ENCODE assay signal across 8 cellular contexts in genomic region chr12:6492838-6493579, GRCh38. TPM values are rescaled to one million over a fixed set of nuclear protein-coding genes. Genes with fewer than 3 reads are reported as not detected.
DNase-seq lines count a peak whose midpoint lies in the region; ATAC-seq and TF ChIP-seq lines count a peak whose summit lies in the region.

Gene MRPL51, minus strand, starts transcription at chr12:6493262. Its CDS starts 126 bp downstream, at chr12:6493136.

- TF ChIP-seq POLR2A in ovary (IDR thresholded peaks at IDR 0.05), result peak; percentile 72

- WGBS in ovary, 3 donors, result 0 to 1% (median 1%) methylated on average over 41 of the region's 41 CpGs
- WGBS in thymus, result 1% methylated on average over 41 of the region's 41 CpGs

- intact Hi-C loops in Right ventricle myocardium inferior (cut with DNase I), result loop anchor here (1.0 kb wide), 2 partner anchors 23 to 40 kb away; partner anchors contain the start of gene VAMP1
- intact Hi-C loops in ovary (cut with DNase I), result no loop called here

- H3K36me3 ChIP-seq in ovary (no peaks in the 10 kb centered on the region), thymus (ENCODE audit: control insufficient read depth, insufficient read depth) (peaks cover 17% of the 10 kb centered on the region)

- TF ChIP-seq CTCF in GM12864 (IDR thresholded peaks at IDR 0.05; ENCODE audit: low read depth, low read length, missing control alignments), result no peak
- TF ChIP-seq CTCF in ovary (IDR thresholded peaks at IDR 0.05), result no peak

- peak; percentile 72 for ATAC-seq in HG02759 (IDR thresholded peaks at IDR 0.05; ENCODE audit: unreplicated experiment)
- ATAC-seq in Right ventricle myocardium inferior, result peak; percentile 96

- no peaks in the 10 kb centered on the region for H3K27me3 ChIP-seq in ovary
- no peaks in the 10 kb centered on the region for H3K27me3 ChIP-seq in thymus (ENCODE audit: control insufficient read depth, insufficient read depth)

- H3K4me1 ChIP-seq in ovary (ENCODE audit: insufficient read depth) (peaks cover 7% of the 10 kb centered on the region), thymus (ENCODE audit: control insufficient read depth, insufficient read depth, low read length) (peaks cover 22% of the 10 kb centered on the region)

- H3K4me3 ChIP-seq in GM12864 (ENCODE audit: low read depth, low read length), result peak within 1 kb of the TSS; percentile 90
- H3K4me3 ChIP-seq in ovary, result peak within 1 kb of the TSS; percentile 82
- H3K4me3 ChIP-seq in thymus (ENCODE audit: low read length), result peak within 1 kb of the TSS; percentile 98

- DNase-seq in GM12864 (ENCODE audit: low read depth) (peak; percentile 85), NCI-H1417 treated with DMSO at 0.1 percent for 48 hours (lab: John Stamatoyannopoulos, UW) (peak; percentile 83), SW 1271 (lab: John Stamatoyannopoulos, UW) (peak; percentile 91 to 97), Right ventricle myocardium inferior (ENCODE audit: missing footprints) (peak; percentile 99), ovary (peak; percentile 95 to 98 (median 97))
- peak; percentile 97 for DNase-seq in activated naive CD8-positive, alpha-beta T cell treated with anti-CD3 and anti-CD28 coated beads, Interleukin-2, amount 50 U/mL, for 16 hours (ENCODE audit: low read depth, low spot score)

- TF ChIP-seq EP300 in ovary (IDR thresholded peaks at IDR 0.05), result no peak

- H3K9me3 ChIP-seq in ovary (no peaks in the 10 kb centered on the region), thymus (ENCODE audit: control insufficient read depth) (no peaks in the 10 kb centered on the region)

- peak within 1 kb of the TSS; percentile 47 to 93 for H3K27ac ChIP-seq in ovary
- H3K27ac ChIP-seq in thymus (ENCODE audit: low read depth), result peak within 1 kb of the TSS; percentile 99

RNA-seq across cellular contexts. Expression of gene MRPL51, which starts in this region (rescaled TPM):
- 278 TPM for total RNA-seq in Right ventricle myocardium inferior
- 100 to 1,000 TPM in 4 of 7 donors, 10 to 100 TPM in 3; 27.5 to 119 (median 108) TPM for total RNA-seq in ovary
- polyA plus RNA-seq in ovary, result 100 to 1,000 TPM in 1 of 2 donors, 10 to 100 TPM in 1; 74.1 to 142 TPM
- 136 TPM for polyA plus RNA-seq in thymus

Comparison
In these comparisons a context has a peak if more than half of its experiments do, and no peak if none do; other contexts are left out.
1. Peak in every context shown above with its lines: DNase-seq, ATAC-seq, H3K4me3 ChIP-seq and H3K27ac ChIP-seq.